In genomic region chr5:4758550-4758949, GRCh38 we compare ENCODE assay signal across 24 cellular contexts.
A peak's percentile ranks its signal among the peaks of the same experiment; 100 is the strongest.
DNase-seq lines count a peak whose midpoint lies in the region; ATAC-seq and TF ChIP-seq lines count a peak whose summit lies in the region.
"Had no signal": no experiment of that assay in that cellular context is flagged by ENCODE, and none has a peak within 500 bp of the region (broad histone marks: within the 10 kb centered on the region; RNA-seq: fewer than 3 reads in every experiment).

No MANE protein-coding gene starts in this region.

- no peak overlapping the region for H3K4me3 Mint-ChIP-seq in H9
- no peak overlapping the region for H3K4me3 Mint-ChIP-seq in endothelial cell (ENCODE audit: unreplicated experiment)
- H3K4me3 Mint-ChIP-seq: activated CD4-positive, alpha-beta memory T cell treated with anti-CD3 and anti-CD28 coated beads, Interleukin-2, amount 10 ng/mL, durations not matched to agents 7 days and 5 days; CD8-positive, alpha-beta T cell; nephron; stimulated activated naive CD8-positive, alpha-beta T cell treated with anti-CD3 and anti-CD28 coated beads, Interleukin-15, Interleukin-2, amounts not matched to agents 100 ng/mL and 50 ng/mL, for 24 hours had no signal

- H2BK120ac ChIP-seq in H9 (ENCODE audit: low read depth, low read length, poor library complexity, severe bottlenecking) = no peak overlapping the region

- no peaks in the 10 kb centered on the region for H3K27me3 ChIP-seq in H9 (ENCODE audit: insufficient read depth, low read length)
- no peaks in the 10 kb centered on the region for H3K27me3 ChIP-seq in BE2C
- H3K27me3 ChIP-seq: brain microvascular endothelial cell, SJSA1 had no signal

- H3K23me2 ChIP-seq in H9 (ENCODE audit: insufficient read length, low read depth, low read length, poor library complexity, severe bottlenecking) = no peaks in the 10 kb centered on the region

- H3K4me1 ChIP-seq in H9 (ENCODE audit: insufficient read depth, low read length) (no peaks in the 10 kb centered on the region), BE2C (no peaks in the 10 kb centered on the region)
- H3K4me1 ChIP-seq: SJSA1 had no signal

- no peak overlapping the region for H2AK5ac ChIP-seq in H9 (ENCODE audit: insufficient read length, low read length)

- no peaks in the 10 kb centered on the region for H4K20me1 ChIP-seq in H9 (ENCODE audit: control insufficient read depth, insufficient read depth, insufficient read length)

- no peak overlapping the region for H3K27ac ChIP-seq in H9 (ENCODE audit: insufficient read length, low read depth, low read length)
- H3K27ac ChIP-seq: brain microvascular endothelial cell, epithelial cell of prostate, SJSA1 had no signal

- TF ChIP-seq CTCF in H9 (conservative IDR thresholded peaks at IDR 0.05) = no peak
- no peak for TF ChIP-seq CTCF in BE2C (IDR thresholded peaks at IDR 0.05; ENCODE audit: low read depth, low read length)
- TF ChIP-seq CTCF in endothelial cell (IDR thresholded peaks at IDR 0.05; ENCODE audit: unreplicated experiment) = no peak

- H3K56ac ChIP-seq in H9 (ENCODE audit: insufficient read length, low read depth, low read length) = no peak overlapping the region

- ATAC-seq in GM18907 (IDR thresholded peaks at IDR 0.05; ENCODE audit: unreplicated experiment) = no peak
- ATAC-seq: CD8-positive, alpha-beta T cell; K562 had no signal

- H3K27me3 Mint-ChIP-seq in H9 (ENCODE audit: low read depth) (peaks cover 2% of the 10 kb centered on the region; the same call in 1 of the 2 replicates), endothelial cell (ENCODE audit: unreplicated experiment) (no peaks in the 10 kb centered on the region)
- H3K27me3 Mint-ChIP-seq: activated CD4-positive, alpha-beta memory T cell treated with anti-CD3 and anti-CD28 coated beads, Interleukin-2, amount 10 ng/mL, durations not matched to agents 7 days and 5 days; stimulated activated naive CD8-positive, alpha-beta T cell treated with anti-CD3 and anti-CD28 coated beads, Interleukin-15, Interleukin-2, amounts not matched to agents 100 ng/mL and 50 ng/mL, for 24 hours had no signal

- H3K79me1 ChIP-seq in H9 (ENCODE audit: insufficient read depth, low read depth, low read length, poor library complexity, severe bottlenecking) = no peaks in the 10 kb centered on the region

- H2AFZ ChIP-seq in H9 (ENCODE audit: low read length) = peak overlapping the region; percentile 22

- H4K91ac ChIP-seq in H9 (ENCODE audit: insufficient read length, low read depth, low read length) = no peak overlapping the region

- H3K23ac ChIP-seq in H9 (ENCODE audit: insufficient read length, low read depth, low read length) = no peak overlapping the region

- H3K4me3 ChIP-seq in BE2C (ENCODE audit: low read depth, low read length) = no peak overlapping the region
- H3K4me3 ChIP-seq: K562, SJSA1 had no signal

- no peak overlapping the region for H3K4me2 ChIP-seq in H9 (ENCODE audit: insufficient read depth, insufficient read length, low read length)

- H3K14ac ChIP-seq in H9 (ENCODE audit: insufficient read depth, low read length) = no peak overlapping the region

- H2BK15ac ChIP-seq in H9 (ENCODE audit: low read depth, low read length) = no peak overlapping the region

- H3T11ph ChIP-seq in H9 (ENCODE audit: low read length) = no peak overlapping the region

- H2BK12ac ChIP-seq in H9 (ENCODE audit: insufficient read length, low read depth, low read length) = no peak overlapping the region

- H3K9me3 Mint-ChIP-seq in H9 (peaks cover 0 to 3% of the 10 kb centered on the region in 2 experiments; a peak in 1 of 5 replicates), endothelial cell (ENCODE audit: unreplicated experiment) (no peaks in the 10 kb centered on the region)
- H3K9me3 Mint-ChIP-seq: stimulated activated naive CD8-positive, alpha-beta T cell treated with anti-CD3 and anti-CD28 coated beads, Interleukin-15, Interleukin-2, amounts not matched to agents 100 ng/mL and 50 ng/mL, for 24 hours had no signal

- no peaks in the 10 kb centered on the region for H3K36me3 ChIP-seq in BE2C
- H3K36me3 ChIP-seq: brain microvascular endothelial cell, SJSA1 had no signal

- H3K79me2 ChIP-seq in H9 (ENCODE audit: insufficient read depth, low read length) = no peaks in the 10 kb centered on the region

- H4K5ac ChIP-seq in H9 (ENCODE audit: insufficient read length, low read depth, low read length) = no peak overlapping the region

- no peak overlapping the region for H3K18ac ChIP-seq in H9 (ENCODE audit: insufficient read length, low read depth, low read length)

- no peak overlapping the region for H3K9ac ChIP-seq in H9 (ENCODE audit: extremely low read depth, insufficient read length, low read length)

- H2BK5ac ChIP-seq in H9 (ENCODE audit: insufficient read length, low read length) = no peak overlapping the region

- H3K4me1 Mint-ChIP-seq in H9 (no peaks in the 10 kb centered on the region), endothelial cell (ENCODE audit: unreplicated experiment) (no peaks in the 10 kb centered on the region)
- H3K4me1 Mint-ChIP-seq: activated CD4-positive, alpha-beta memory T cell treated with anti-CD3 and anti-CD28 coated beads, Interleukin-2, amount 10 ng/mL, durations not matched to agents 7 days and 5 days; nephron had no signal

- WGBS in H9 (ENCODE audit: extremely low coverage, insufficient read length, low lambda C conversion rate) = no CpG with 5 or more reads among the region's 2 CpGs

- no peak overlapping the region for H3K4ac ChIP-seq in H9 (ENCODE audit: low read depth, low read length)

- DNase-seq in DMS153 (lab: John Stamatoyannopoulos, UW) (peak; percentile 93), H9 (no peak), NCI-H2171 treated with DMSO at 0.1 percent for 48 hours (lab: John Stamatoyannopoulos, UW) (peak; percentile 91), SW480 (ENCODE audit: low spot score) (peak; percentile 45), UCSD-AML1 (lab: John Stamatoyannopoulos, UW; ENCODE audit: unreplicated experiment) (no peak), BE2C (no peak), endothelial cell (ENCODE audit: low spot score) (no peak)
- DNase-seq: activated CD4-positive, alpha-beta memory T cell treated with anti-CD3 and anti-CD28 coated beads, Interleukin-2, amount 10 ng/mL, durations not matched to agents 7 days and 5 days; activated CD4-positive, alpha-beta T cell treated with anti-CD3 and anti-CD28 coated beads for 1 hour; activated CD8-positive, alpha-beta memory T cell treated with anti-CD3 and anti-CD28 coated beads, Interleukin-2, amount 50 U/mL, for 48 hours; activated naive CD4-positive, alpha-beta T cell treated with anti-CD3 and anti-CD28 coated beads, Interleukin-2, amount 50 U/mL, for 16 hours; amniotic stem cell; brain microvascular endothelial cell; CD8-positive, alpha-beta T cell; GDM1; head of caudate nucleus; NCI-H446 treated with DMSO at 0.1 percent for 48 hours; small intestine had no signal

- no peak overlapping the region for H2BK20ac ChIP-seq in H9 (ENCODE audit: low read depth, low read length, poor library complexity, severe bottlenecking)

- H3K27ac Mint-ChIP-seq in H9 (no peak overlapping the region), endothelial cell (ENCODE audit: unreplicated experiment) (no peak overlapping the region)
- H3K27ac Mint-ChIP-seq: activated CD4-positive, alpha-beta memory T cell treated with anti-CD3 and anti-CD28 coated beads, Interleukin-2, amount 10 ng/mL, durations not matched to agents 7 days and 5 days; CD8-positive, alpha-beta T cell; nephron; stimulated activated naive CD8-positive, alpha-beta T cell treated with anti-CD3 and anti-CD28 coated beads, Interleukin-15, Interleukin-2, amounts not matched to agents 100 ng/mL and 50 ng/mL, for 24 hours had no signal

- H3K9me3 ChIP-seq in H9 (ENCODE audit: control insufficient read depth, low read depth, low read length) (no peaks in the 10 kb centered on the region), BE2C (no peaks in the 10 kb centered on the region)
- H3K9me3 ChIP-seq: SJSA1 had no signal

- H4K8ac ChIP-seq in H9 (replicated peaks; ENCODE audit: insufficient read length, low read depth, low read length) = no peak overlapping the region

- no peaks in the 10 kb centered on the region for H3K36me3 Mint-ChIP-seq in H9 (ENCODE audit: insufficient read depth in 1 of 3, low read depth in 3 of 3)
- no peaks in the 10 kb centered on the region for H3K36me3 Mint-ChIP-seq in endothelial cell (ENCODE audit: low read depth, unreplicated experiment)
- H3K36me3 Mint-ChIP-seq: CD8-positive, alpha-beta T cell had no signal

Comparison
In these comparisons a context has a peak if more than half of its experiments do, and no peak if none do; other contexts are left out.
1. DNase-seq: peak in DMS153 (single experiment), NCI-H2171 treated with DMSO at 0.1 percent for 48 hours (single experiment) and SW480 (single experiment); none in H9 (single experiment), UCSD-AML1 (single experiment), BE2C (single experiment) and endothelial cell (single experiment).